In genomic region chr14:76564471-76565119, GRCh38 we compare ENCODE assay signal across 13 cellular contexts.
DNase-seq lines count a peak whose midpoint lies in the region; ATAC-seq, FAIRE-seq and TF ChIP-seq lines count a peak whose summit lies in the region.
"Had no signal": no experiment of that assay in that cellular context is flagged by ENCODE, and none has a peak within 500 bp of the region (broad histone marks: within the 10 kb centered on the region; RNA-seq: fewer than 3 reads in every experiment).

No MANE protein-coding gene starts in this region.

- 14% methylated on average over 4 of the region's 4 CpGs for WGBS in A549 (ENCODE audit: missing lambda C conversion rate)
- 60 to 72% methylated on average over 4 of the region's 4 CpGs for WGBS in aorta, 2 donors

- intact Hi-C loops in aorta (cut with DNase I), result no loop called here

- no peak for TF ChIP-seq EP300 in A549 (IDR thresholded peaks at IDR 0.05)

- FAIRE-seq in A549 (lab: Jason Lieb, UNC) (no peak), bronchial epithelial cell (lab: Jason Lieb, UNC) (no peak)
- FAIRE-seq: G401.6 had no signal

- H3K27ac ChIP-seq in A549, result no peak overlapping the region
- no peak overlapping the region for H3K27ac ChIP-seq in aorta (ENCODE audit: low read depth in 1 of 2, low read length in 2 of 2)
- H3K27ac ChIP-seq: BLaER1 treated with 17β-estradiol and CSF1 and Interleukin-3, amounts not matched to agents 10 nM and 100 nM; suprapubic skin had no signal

- POLR2A ChIA-PET in A549 (lab: Yijun Ruan, JAX) (interaction anchor here (0.6 kb wide), 1 partner anchor 38 kb away, joined by 3 read pairs; no protein-coding TSS in a partner anchor), GM10248 (lab: Yijun Ruan, JAX) (no interaction called here)

- H3K36me3 ChIP-seq in bronchial epithelial cell (ENCODE audit: control insufficient read depth, insufficient read depth, low read length) (no peaks in the 10 kb centered on the region), aorta (ENCODE audit: control insufficient read depth in 1 of 2, insufficient read depth in 2 of 2, low read length in 1 of 2) (no peaks in the 10 kb centered on the region)
- H3K36me3 ChIP-seq: BLaER1 treated with 17β-estradiol and CSF1 and Interleukin-3, amounts not matched to agents 10 nM and 100 nM; suprapubic skin had no signal

- TF ChIP-seq POLR2A in A549 (IDR thresholded peaks at IDR 0.05; ENCODE audit: low read length), result no peak

- H3K4me1 ChIP-seq in A549, result no peaks in the 10 kb centered on the region
- no peaks in the 10 kb centered on the region for H3K4me1 ChIP-seq in aorta (ENCODE audit: control insufficient read depth in 1 of 2, insufficient read depth in 2 of 2, low read length in 2 of 2)
- H3K4me1 ChIP-seq: BLaER1 treated with 17β-estradiol and CSF1 and Interleukin-3, amounts not matched to agents 10 nM and 100 nM; suprapubic skin had no signal

- CTCF ChIA-PET in A549 (lab: Yijun Ruan, JAX), result interaction anchor here (0.7 to 1.6 kb wide), 4 partner anchors 9 to 222 kb away, joined by 3 to 6 read pairs (median 3); no protein-coding TSS in a partner anchor
- CTCF ChIA-PET in GM10248 (lab: Yijun Ruan, JAX), result no interaction called here

- H3K4me3 ChIP-seq in A549, result no peak overlapping the region
- H3K4me3 ChIP-seq in bronchial epithelial cell (ENCODE audit: low read depth, low read length), result no peak overlapping the region
- no peak overlapping the region for H3K4me3 ChIP-seq in aorta (ENCODE audit: low read length in 2 of 2)
- H3K4me3 ChIP-seq: BLaER1 treated with 17β-estradiol and CSF1 and Interleukin-3, amounts not matched to agents 10 nM and 100 nM; suprapubic skin had no signal

- no peak overlapping the region for H3K4me2 ChIP-seq in A549
- H3K4me2 ChIP-seq: BLaER1 treated with 17β-estradiol and CSF1 and Interleukin-3, amounts not matched to agents 10 nM and 100 nM had no signal

- TF ChIP-seq RAD21 in A549 (conservative IDR thresholded peaks at IDR 0.05 in 1 of 2, IDR thresholded peaks at IDR 0.05 in 1 of 2), result no peak

- H3K9me3 ChIP-seq in A549 (peaks cover 9% of the 10 kb centered on the region; the same call in 1 of the 3 replicates), aorta (ENCODE audit: control insufficient read depth, low read length) (peaks cover 3% of the 10 kb centered on the region)
- H3K9me3 ChIP-seq: suprapubic skin had no signal

- TF ChIP-seq CTCF in A549 (IDR thresholded peaks at IDR 0.05) (0 out of 3 replicates have a peak, but pooled peaks have one; percentile 7), GM10248 (IDR thresholded peaks at IDR 0.05; ENCODE audit: control extremely low read depth, extremely low read depth, low read depth, missing control alignments) (peak; percentile 12), bronchial epithelial cell (IDR thresholded peaks at IDR 0.05; ENCODE audit: insufficient read depth, low read length, severe bottlenecking) (peak; percentile 11)

- DNase-seq in A549 (ENCODE audit: low read depth in 1 of 2, low spot score in 1 of 2), result peak; percentile 19 to 60
- DNase-seq in GM10248 (ENCODE audit: extremely low spot score), result no peak
- DNase-seq in NCI-H1694 treated with DMSO at 0.1 percent for 48 hours (lab: John Stamatoyannopoulos, UW), result peak; percentile 61
- no peak for DNase-seq in bronchial epithelial cell (ENCODE audit: low read depth)
- no peak for DNase-seq in aorta
- DNase-seq in hippocampal formation (lab: John Stamatoyannopoulos, UW), result no peak
- DNase-seq in stimulated activated CD4-positive, alpha-beta T cell treated with anti-CD3 and anti-CD28 coated beads, Interleukin-15, amount 100 ng/mL, for 24 hours, result no peak
- no peak for DNase-seq in stimulated activated naive CD4-positive, alpha-beta T cell treated with Interleukin-2 at 50 U/mL for 16 hours (lab: John Stamatoyannopoulos, UW)
- DNase-seq: activated CD4-positive, alpha-beta memory T cell treated with anti-CD3 and anti-CD28 coated beads, Interleukin-2, amount 10 ng/mL, durations not matched to agents 7 days and 5 days; glutamatergic neuron had no signal

- ATAC-seq in A549, result peak; percentile 35 to 37; a peak in 1 of 6 replicates
- ATAC-seq in aorta (ENCODE audit: low FRiP score), result no peak

- H3K27me3 ChIP-seq in bronchial epithelial cell (ENCODE audit: control insufficient read depth, insufficient read depth, low read length) (no peaks in the 10 kb centered on the region), aorta (ENCODE audit: control insufficient read depth in 1 of 2, insufficient read depth in 2 of 2, low read length in 1 of 2) (peaks cover 0 to 3% of the 10 kb centered on the region in 2 donors)
- H3K27me3 ChIP-seq: BLaER1 treated with 17β-estradiol and CSF1 and Interleukin-3, amounts not matched to agents 10 nM and 100 nM; suprapubic skin had no signal

TF ChIP-seq in A549, 52 proteins besides CTCF, POLR2A, EP300 and RAD21:
- TF ChIP-seq CHD4 (IDR thresholded peaks at IDR 0.05; ENCODE audit: borderline replicate concordance) (no peak), CBX2 (IDR thresholded peaks at IDR 0.05; ENCODE audit: borderline replicate concordance, low read depth) (no peak), SREBF2 (IDR thresholded peaks at IDR 0.05) (no peak), MYC (IDR thresholded peaks at IDR 0.05; ENCODE audit: borderline replicate concordance, low read length) (no peak), FOSB (CRISPR knock-in tag; IDR thresholded peaks at IDR 0.05) (no peak), E2F6 (IDR thresholded peaks at IDR 0.05; ENCODE audit: borderline replicate concordance, low read depth) (no peak), JUN (IDR thresholded peaks at IDR 0.05) (no peak), EHMT2 (IDR thresholded peaks at IDR 0.05; ENCODE audit: low read depth) (no peak), FOSL2 (IDR thresholded peaks at IDR 0.05) (no peak), FOSL2 (CRISPR knock-in tag; IDR thresholded peaks at IDR 0.05) (no peak)
- TF ChIP-seq, protein P1, sequence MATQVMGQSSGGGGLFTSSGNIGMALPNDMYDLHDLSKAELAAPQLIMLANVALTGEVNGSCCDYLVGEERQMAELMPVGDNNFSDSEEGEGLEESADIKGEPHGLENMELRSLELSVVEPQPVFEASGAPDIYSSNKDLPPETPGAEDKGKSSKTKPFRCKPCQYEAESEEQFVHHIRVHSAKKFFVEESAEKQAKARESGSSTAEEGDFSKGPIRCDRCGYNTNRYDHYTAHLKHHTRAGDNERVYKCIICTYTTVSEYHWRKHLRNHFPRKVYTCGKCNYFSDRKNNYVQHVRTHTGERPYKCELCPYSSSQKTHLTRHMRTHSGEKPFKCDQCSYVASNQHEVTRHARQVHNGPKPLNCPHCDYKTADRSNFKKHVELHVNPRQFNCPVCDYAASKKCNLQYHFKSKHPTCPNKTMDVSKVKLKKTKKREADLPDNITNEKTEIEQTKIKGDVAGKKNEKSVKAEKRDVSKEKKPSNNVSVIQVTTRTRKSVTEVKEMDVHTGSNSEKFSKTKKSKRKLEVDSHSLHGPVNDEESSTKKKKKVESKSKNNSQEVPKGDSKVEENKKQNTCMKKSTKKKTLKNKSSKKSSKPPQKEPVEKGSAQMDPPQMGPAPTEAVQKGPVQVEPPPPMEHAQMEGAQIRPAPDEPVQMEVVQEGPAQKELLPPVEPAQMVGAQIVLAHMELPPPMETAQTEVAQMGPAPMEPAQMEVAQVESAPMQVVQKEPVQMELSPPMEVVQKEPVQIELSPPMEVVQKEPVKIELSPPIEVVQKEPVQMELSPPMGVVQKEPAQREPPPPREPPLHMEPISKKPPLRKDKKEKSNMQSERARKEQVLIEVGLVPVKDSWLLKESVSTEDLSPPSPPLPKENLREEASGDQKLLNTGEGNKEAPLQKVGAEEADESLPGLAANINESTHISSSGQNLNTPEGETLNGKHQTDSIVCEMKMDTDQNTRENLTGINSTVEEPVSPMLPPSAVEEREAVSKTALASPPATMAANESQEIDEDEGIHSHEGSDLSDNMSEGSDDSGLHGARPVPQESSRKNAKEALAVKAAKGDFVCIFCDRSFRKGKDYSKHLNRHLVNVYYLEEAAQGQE (IDR thresholded peaks at IDR 0.05), result no peak
- TF ChIP-seq, protein P2, sequence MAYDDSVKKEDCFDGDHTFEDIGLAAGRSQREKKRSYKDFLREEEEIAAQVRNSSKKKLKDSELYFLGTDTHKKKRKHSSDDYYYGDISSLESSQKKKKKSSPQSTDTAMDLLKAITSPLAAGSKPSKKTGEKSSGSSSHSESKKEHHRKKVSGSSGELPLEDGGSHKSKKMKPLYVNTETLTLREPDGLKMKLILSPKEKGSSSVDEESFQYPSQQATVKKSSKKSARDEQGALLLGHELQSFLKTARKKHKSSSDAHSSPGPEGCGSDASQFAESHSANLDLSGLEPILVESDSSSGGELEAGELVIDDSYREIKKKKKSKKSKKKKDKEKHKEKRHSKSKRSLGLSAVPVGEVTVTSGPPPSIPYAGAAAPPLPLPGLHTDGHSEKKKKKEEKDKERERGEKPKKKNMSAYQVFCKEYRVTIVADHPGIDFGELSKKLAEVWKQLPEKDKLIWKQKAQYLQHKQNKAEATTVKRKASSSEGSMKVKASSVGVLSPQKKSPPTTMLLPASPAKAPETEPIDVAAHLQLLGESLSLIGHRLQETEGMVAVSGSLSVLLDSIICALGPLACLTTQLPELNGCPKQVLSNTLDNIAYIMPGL (CRISPR knock-in tag; IDR thresholded peaks at IDR 0.05; ENCODE audit: borderline replicate concordance), result no peak

Comparison
In these comparisons a context has a peak if more than half of its experiments do, and no peak if none do; other contexts are left out.
1. DNase-seq: peak in A549 (2 of 2) and NCI-H1694 treated with DMSO at 0.1 percent for 48 hours (single experiment); none in GM10248 (single experiment), bronchial epithelial cell (single experiment), aorta (0 of 2), hippocampal formation (0 of 2), stimulated activated CD4-positive, alpha-beta T cell treated with anti-CD3 and anti-CD28 coated beads, Interleukin-15, amount 100 ng/mL, for 24 hours (single experiment) and stimulated activated naive CD4-positive, alpha-beta T cell treated with Interleukin-2 at 50 U/mL for 16 hours (single experiment).
2. Peak in every context shown above with its lines, with median percentiles within 50 percentile points of each other: CTCF ChIP-seq.